15 cellular contexts compared by ENCODE assay signal in the genomic region with DNA sequence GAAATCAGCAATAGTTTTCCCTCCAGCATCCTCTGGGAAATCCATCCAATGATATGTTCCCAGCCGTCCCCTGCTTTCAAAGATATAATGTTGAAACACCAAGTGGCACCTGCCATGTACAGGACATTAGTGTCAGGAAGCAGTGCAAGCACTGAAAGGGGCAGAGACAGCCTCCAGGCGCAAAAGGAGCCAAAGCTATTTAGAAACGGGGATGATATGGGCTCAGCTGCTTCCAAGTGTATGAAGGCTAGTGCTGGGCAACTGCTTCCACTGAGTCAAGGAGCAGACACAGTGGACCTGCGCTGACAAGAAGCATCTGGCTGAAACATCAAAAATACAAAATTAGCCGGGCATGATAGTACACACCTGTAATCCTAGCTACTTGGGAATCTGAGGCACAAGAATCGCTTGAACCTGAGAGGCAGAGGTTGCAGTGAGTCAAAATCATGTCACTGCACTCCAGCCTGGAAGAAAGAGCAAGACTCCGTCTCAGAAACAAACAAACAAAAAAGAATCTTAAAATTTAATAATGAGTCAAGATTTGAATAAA.
"Had no signal": no experiment of that assay in that cellular context is flagged by ENCODE, and none has a peak within 500 bp of the region (broad histone marks: within the 10 kb centered on the region; RNA-seq: fewer than 3 reads in every experiment).

No MANE protein-coding gene starts in this region.

- H3K4me3 ChIP-seq: adrenal gland, right lobe of liver, suprapubic skin had no signal

- H3K36me3 ChIP-seq: adrenal gland, right lobe of liver, suprapubic skin had no signal

- H3K9me3 ChIP-seq: adrenal gland, right lobe of liver, suprapubic skin had no signal

- H3K27me3 ChIP-seq: right lobe of liver, suprapubic skin had no signal

- H3K36me3 Mint-ChIP-seq: activated naive CD4-positive, alpha-beta T cell treated with anti-CD3 and anti-CD28 coated beads, Interleukin-2, amount 50 U/mL, for 24 hours had no signal

- H3K27me3 Mint-ChIP-seq: activated naive CD4-positive, alpha-beta T cell treated with anti-CD3 and anti-CD28 coated beads, Interleukin-2, amount 50 U/mL, for 24 hours had no signal

- FAIRE-seq: colon had no signal

- ATAC-seq: activated CD8-positive, alpha-beta T cell treated with anti-CD3 and anti-CD28 coated beads, Interleukin-2, amount 10 ng/mL, durations not matched to agents 7 days and 5 days; natural killer cell treated with Interleukin-12 subunit alpha and Interleukin-12 subunit beta and Interleukin-15 and Interleukin-18, amount 100 ng/mL, for 72 hours had no signal

- H3K4me3 Mint-ChIP-seq: activated CD4-positive, alpha-beta T cell treated with anti-CD3 and anti-CD28 coated beads, Interleukin-2, amount 10 ng/mL, durations not matched to agents 24 days and 14 days; activated CD8-positive, alpha-beta T cell treated with anti-CD3 and anti-CD28 coated beads, Interleukin-2, amount 10 ng/mL, durations not matched to agents 7 days and 5 days; activated naive CD4-positive, alpha-beta T cell treated with anti-CD3 and anti-CD28 coated beads, Interleukin-2, amount 50 U/mL, for 24 hours; natural killer cell treated with Interleukin-12 subunit alpha and Interleukin-12 subunit beta and Interleukin-15 and Interleukin-18, amount 100 ng/mL, for 72 hours; stimulated activated naive CD8-positive, alpha-beta T cell treated with anti-CD3 and anti-CD28 coated beads, Interleukin-15, Interleukin-2, amounts not matched to agents 100 ng/mL and 50 ng/mL, for 24 hours had no signal

- H3K27ac ChIP-seq: adrenal gland had no signal

- H3K9me3 Mint-ChIP-seq: activated CD4-positive, alpha-beta T cell treated with anti-CD3 and anti-CD28 coated beads, Interleukin-2, amount 10 ng/mL, durations not matched to agents 24 days and 14 days; activated naive CD4-positive, alpha-beta T cell treated with anti-CD3 and anti-CD28 coated beads, Interleukin-2, amount 50 U/mL, for 24 hours; natural killer cell treated with Interleukin-12 subunit alpha and Interleukin-12 subunit beta and Interleukin-15 and Interleukin-18, amount 100 ng/mL, for 72 hours; stimulated activated naive CD8-positive, alpha-beta T cell treated with anti-CD3 and anti-CD28 coated beads, Interleukin-15, Interleukin-2, amounts not matched to agents 100 ng/mL and 50 ng/mL, for 24 hours had no signal

- DNase-seq: activated CD4-positive, alpha-beta T cell treated with anti-CD3 and anti-CD28 coated beads, Interleukin-2, amount 10 ng/mL, durations not matched to agents 24 days and 14 days; activated CD4-positive, CD25-positive, alpha-beta regulatory T cell; activated CD8-positive, alpha-beta memory T cell treated with anti-CD3 and anti-CD28 coated beads, Interleukin-2, amount 50 U/mL, for 4 hours; activated CD8-positive, alpha-beta T cell treated with anti-CD3 and anti-CD28 coated beads, Interleukin-2, amount 10 ng/mL, durations not matched to agents 7 days and 5 days; activated effector memory CD4-positive, alpha-beta T cell treated with anti-CD3 and anti-CD28 coated beads, Interleukin-2, amount 50 U/mL, for 16 hours; activated T-cell treated with anti-CD3 and anti-CD28 coated beads, Interleukin-2, amount 50 U/mL, for 48 hours; adrenal gland; kidney glomerular epithelial cell; right lobe of liver; trophoblast cell had no signal

- H3K4me1 ChIP-seq: adrenal gland, right lobe of liver had no signal

- H3K27ac Mint-ChIP-seq: activated CD4-positive, alpha-beta T cell treated with anti-CD3 and anti-CD28 coated beads, Interleukin-2, amount 10 ng/mL, durations not matched to agents 24 days and 14 days; activated CD8-positive, alpha-beta T cell treated with anti-CD3 and anti-CD28 coated beads, Interleukin-2, amount 10 ng/mL, durations not matched to agents 7 days and 5 days; activated naive CD4-positive, alpha-beta T cell treated with anti-CD3 and anti-CD28 coated beads, Interleukin-2, amount 50 U/mL, for 24 hours; natural killer cell treated with Interleukin-12 subunit alpha and Interleukin-12 subunit beta and Interleukin-15 and Interleukin-18, amount 100 ng/mL, for 72 hours; stimulated activated naive CD8-positive, alpha-beta T cell treated with anti-CD3 and anti-CD28 coated beads, Interleukin-15, Interleukin-2, amounts not matched to agents 100 ng/mL and 50 ng/mL, for 24 hours had no signal

- H3K4me1 Mint-ChIP-seq: activated CD4-positive, alpha-beta T cell treated with anti-CD3 and anti-CD28 coated beads, Interleukin-2, amount 10 ng/mL, durations not matched to agents 24 days and 14 days; activated naive CD4-positive, alpha-beta T cell treated with anti-CD3 and anti-CD28 coated beads, Interleukin-2, amount 50 U/mL, for 24 hours had no signal
